Comparison of ENCODE assay signal across 1 cellular context in the genomic region with DNA sequence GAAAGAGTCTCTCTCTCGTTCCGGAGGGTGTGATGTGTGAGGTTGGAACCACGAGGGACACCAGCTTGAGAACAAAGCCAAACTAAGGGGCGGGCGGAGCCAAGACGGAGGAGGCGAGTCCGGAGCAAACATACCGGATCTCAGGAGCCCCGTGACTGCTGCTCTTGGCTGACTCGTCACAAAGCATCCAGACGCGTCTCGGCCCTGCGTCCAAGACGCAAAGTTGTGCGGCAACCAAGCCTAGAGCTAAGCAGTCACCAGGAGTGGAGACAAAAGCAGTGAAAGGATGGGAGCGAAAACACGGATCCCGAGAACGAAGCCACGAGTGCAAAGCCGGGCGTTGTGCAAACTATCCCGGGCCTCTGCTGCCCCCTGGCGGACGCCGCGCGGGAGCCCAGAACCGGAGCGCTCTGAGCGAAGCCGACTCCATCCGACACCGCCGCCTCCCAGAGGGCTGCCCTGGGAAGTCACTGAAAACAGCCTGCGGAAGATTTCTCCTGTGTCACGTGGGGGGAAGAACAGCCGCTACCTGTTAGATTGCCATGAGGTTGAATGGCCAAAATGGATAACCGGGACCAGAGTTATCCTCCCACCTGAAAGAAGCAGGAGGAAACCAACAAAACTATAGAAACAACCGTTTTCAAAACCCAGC.
TF ChIP-seq lines count a peak whose summit lies in the region.

No MANE protein-coding gene starts in this region.

TF ChIP-seq in K562, 482 proteins besides CTCF, POLR2A, EP300 and RAD21 (continued from another document and continues in another):
- TF ChIP-seq, protein P1, sequence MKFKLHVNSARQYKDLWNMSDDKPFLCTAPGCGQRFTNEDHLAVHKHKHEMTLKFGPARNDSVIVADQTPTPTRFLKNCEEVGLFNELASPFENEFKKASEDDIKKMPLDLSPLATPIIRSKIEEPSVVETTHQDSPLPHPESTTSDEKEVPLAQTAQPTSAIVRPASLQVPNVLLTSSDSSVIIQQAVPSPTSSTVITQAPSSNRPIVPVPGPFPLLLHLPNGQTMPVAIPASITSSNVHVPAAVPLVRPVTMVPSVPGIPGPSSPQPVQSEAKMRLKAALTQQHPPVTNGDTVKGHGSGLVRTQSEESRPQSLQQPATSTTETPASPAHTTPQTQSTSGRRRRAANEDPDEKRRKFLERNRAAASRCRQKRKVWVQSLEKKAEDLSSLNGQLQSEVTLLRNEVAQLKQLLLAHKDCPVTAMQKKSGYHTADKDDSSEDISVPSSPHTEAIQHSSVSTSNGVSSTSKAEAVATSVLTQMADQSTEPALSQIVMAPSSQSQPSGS (CRISPR knock-in tag; IDR thresholded peaks at IDR 0.05), result no peak
- TF ChIP-seq, protein P2, sequence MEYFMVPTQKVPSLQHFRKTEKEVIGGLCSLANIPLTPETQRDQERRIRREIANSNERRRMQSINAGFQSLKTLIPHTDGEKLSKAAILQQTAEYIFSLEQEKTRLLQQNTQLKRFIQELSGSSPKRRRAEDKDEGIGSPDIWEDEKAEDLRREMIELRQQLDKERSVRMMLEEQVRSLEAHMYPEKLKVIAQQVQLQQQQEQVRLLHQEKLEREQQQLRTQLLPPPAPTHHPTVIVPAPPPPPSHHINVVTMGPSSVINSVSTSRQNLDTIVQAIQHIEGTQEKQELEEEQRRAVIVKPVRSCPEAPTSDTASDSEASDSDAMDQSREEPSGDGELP (CRISPR knock-in tag; IDR thresholded peaks at IDR 0.05; ENCODE audit: borderline replicate concordance), result peak; percentile 42; the same call in 1 of the 2 replicates
- no peak for TF ChIP-seq ATF1 (CRISPR knock-in tag; IDR thresholded peaks at IDR 0.05)
- 0 out of 2 replicates have a peak, but pooled peaks have one; percentile 25 for TF ChIP-seq ATF1 (tag; IDR thresholded peaks at IDR 0.05)
- TF ChIP-seq, protein P3, sequence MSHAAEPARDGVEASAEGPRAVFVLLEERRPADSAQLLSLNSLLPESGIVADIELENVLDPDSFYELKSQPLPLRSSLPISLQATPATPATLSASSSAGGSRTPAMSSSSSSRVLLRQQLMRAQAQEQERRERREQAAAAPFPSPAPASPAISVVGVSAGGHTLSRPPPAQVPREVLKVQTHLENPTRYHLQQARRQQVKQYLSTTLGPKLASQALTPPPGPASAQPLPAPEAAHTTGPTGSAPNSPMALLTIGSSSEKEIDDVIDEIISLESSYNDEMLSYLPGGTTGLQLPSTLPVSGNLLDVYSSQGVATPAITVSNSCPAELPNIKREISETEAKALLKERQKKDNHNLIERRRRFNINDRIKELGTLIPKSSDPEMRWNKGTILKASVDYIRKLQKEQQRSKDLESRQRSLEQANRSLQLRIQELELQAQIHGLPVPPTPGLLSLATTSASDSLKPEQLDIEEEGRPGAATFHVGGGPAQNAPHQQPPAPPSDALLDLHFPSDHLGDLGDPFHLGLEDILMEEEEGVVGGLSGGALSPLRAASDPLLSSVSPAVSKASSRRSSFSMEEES (CRISPR knock-in tag; IDR thresholded peaks at IDR 0.05), result peak; percentile 59
- TF ChIP-seq, protein P4, sequence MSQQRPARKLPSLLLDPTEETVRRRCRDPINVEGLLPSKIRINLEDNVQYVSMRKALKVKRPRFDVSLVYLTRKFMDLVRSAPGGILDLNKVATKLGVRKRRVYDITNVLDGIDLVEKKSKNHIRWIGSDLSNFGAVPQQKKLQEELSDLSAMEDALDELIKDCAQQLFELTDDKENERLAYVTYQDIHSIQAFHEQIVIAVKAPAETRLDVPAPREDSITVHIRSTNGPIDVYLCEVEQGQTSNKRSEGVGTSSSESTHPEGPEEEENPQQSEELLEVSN (IDR thresholded peaks at IDR 0.05; ENCODE audit: borderline replicate concordance in 1 of 2, extremely low read depth in 1 of 2, insufficient read depth in 1 of 2, insufficient read length in 1 of 2, low read depth in 1 of 2, low read length in 1 of 2, poor library complexity in 1 of 2, severe bottlenecking in 1 of 2), result peak in 1 of 2 experiments; percentile 58
- TF ChIP-seq DIDO1 (tag; IDR thresholded peaks at IDR 0.05; ENCODE audit: low read depth), result no peak
- TF ChIP-seq BHLHE40 (IDR thresholded peaks at IDR 0.05; ENCODE audit: low read length), result peak; percentile 88
- no peak for TF ChIP-seq CEBPG (CRISPR knock-in tag; IDR thresholded peaks at IDR 0.05)
- peak in 1 of 2 experiments; percentile 80; a peak in 2 of 4 replicates for TF ChIP-seq CEBPG (tag; conservative IDR thresholded peaks at IDR 0.05 in 1 of 2, IDR thresholded peaks at IDR 0.05 in 1 of 2)
- TF ChIP-seq RBM14 (IDR thresholded peaks at IDR 0.05; ENCODE audit: borderline replicate concordance, insufficient read depth, low read depth, low read length), result no peak
- no peak for TF ChIP-seq ZNF212 (CRISPR knock-in tag; IDR thresholded peaks at IDR 0.05)
- TF ChIP-seq FOSL1 (tag; conservative IDR thresholded peaks at IDR 0.05), result no peak
- no peak for TF ChIP-seq KLF6 (CRISPR knock-in tag; IDR thresholded peaks at IDR 0.05; ENCODE audit: borderline replicate concordance)
- peak; percentile 72 for TF ChIP-seq L3MBTL2 (IDR thresholded peaks at IDR 0.05)
- no peak for TF ChIP-seq MYNN (IDR thresholded peaks at IDR 0.05)
- no peak for TF ChIP-seq MYNN (CRISPR knock-in tag; IDR thresholded peaks at IDR 0.05)
- TF ChIP-seq, protein P5, sequence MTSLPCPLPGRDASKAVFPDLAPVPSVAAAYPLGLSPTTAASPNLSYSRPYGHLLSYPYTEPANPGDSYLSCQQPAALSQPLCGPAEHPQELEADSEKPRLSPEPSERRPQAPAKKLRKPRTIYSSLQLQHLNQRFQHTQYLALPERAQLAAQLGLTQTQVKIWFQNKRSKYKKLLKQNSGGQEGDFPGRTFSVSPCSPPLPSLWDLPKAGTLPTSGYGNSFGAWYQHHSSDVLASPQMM (CRISPR knock-in tag; IDR thresholded peaks at IDR 0.05), result no peak
- TF ChIP-seq, protein P6, sequence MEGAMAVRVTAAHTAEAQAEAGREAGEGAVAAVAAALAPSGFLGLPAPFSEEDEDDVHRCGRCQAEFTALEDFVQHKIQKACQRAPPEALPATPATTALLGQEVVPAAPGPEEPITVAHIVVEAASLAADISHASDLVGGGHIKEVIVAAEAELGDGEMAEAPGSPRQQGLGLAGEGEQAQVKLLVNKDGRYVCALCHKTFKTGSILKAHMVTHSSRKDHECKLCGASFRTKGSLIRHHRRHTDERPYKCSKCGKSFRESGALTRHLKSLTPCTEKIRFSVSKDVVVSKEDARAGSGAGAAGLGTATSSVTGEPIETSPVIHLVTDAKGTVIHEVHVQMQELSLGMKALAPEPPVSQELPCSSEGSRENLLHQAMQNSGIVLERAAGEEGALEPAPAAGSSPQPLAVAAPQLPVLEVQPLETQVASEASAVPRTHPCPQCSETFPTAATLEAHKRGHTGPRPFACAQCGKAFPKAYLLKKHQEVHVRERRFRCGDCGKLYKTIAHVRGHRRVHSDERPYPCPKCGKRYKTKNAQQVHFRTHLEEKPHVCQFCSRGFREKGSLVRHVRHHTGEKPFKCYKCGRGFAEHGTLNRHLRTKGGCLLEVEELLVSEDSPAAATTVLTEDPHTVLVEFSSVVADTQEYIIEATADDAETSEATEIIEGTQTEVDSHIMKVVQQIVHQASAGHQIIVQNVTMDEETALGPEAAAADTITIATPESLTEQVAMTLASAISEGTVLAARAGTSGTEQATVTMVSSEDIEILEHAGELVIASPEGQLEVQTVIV (CRISPR knock-in tag; IDR thresholded peaks at IDR 0.05; ENCODE audit: borderline replicate concordance), result no peak
- TF ChIP-seq, protein P7, sequence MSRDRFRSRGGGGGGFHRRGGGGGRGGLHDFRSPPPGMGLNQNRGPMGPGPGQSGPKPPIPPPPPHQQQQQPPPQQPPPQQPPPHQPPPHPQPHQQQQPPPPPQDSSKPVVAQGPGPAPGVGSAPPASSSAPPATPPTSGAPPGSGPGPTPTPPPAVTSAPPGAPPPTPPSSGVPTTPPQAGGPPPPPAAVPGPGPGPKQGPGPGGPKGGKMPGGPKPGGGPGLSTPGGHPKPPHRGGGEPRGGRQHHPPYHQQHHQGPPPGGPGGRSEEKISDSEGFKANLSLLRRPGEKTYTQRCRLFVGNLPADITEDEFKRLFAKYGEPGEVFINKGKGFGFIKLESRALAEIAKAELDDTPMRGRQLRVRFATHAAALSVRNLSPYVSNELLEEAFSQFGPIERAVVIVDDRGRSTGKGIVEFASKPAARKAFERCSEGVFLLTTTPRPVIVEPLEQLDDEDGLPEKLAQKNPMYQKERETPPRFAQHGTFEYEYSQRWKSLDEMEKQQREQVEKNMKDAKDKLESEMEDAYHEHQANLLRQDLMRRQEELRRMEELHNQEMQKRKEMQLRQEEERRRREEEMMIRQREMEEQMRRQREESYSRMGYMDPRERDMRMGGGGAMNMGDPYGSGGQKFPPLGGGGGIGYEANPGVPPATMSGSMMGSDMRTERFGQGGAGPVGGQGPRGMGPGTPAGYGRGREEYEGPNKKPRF (IDR thresholded peaks at IDR 0.05; ENCODE audit: low read depth, low read length), result no peak
- no peak for TF ChIP-seq C11orf30 (IDR thresholded peaks at IDR 0.05; ENCODE audit: low read depth)
- TF ChIP-seq ZNF134 (CRISPR knock-in tag; conservative IDR thresholded peaks at IDR 0.05), result no peak
- peak in 1 of 3 experiments; percentile 48 for TF ChIP-seq YY1 (IDR thresholded peaks at IDR 0.05; ENCODE audit: borderline replicate concordance in 1 of 3, control insufficient read depth in 1 of 3, extremely low read depth in 1 of 3, insufficient read depth in 3 of 3, insufficient read length in 1 of 3, insufficient replicate concordance in 2 of 3, low read depth in 1 of 3, low read length in 2 of 3)
- TF ChIP-seq ELF4 (CRISPR knock-in tag; IDR thresholded peaks at IDR 0.05), result no peak
- TF ChIP-seq XRCC3 (IDR thresholded peaks at IDR 0.05), result no peak
- no peak for TF ChIP-seq NELFE (IDR thresholded peaks at IDR 0.05; ENCODE audit: insufficient read depth, insufficient read length)
- no peak for TF ChIP-seq NCOA6 (IDR thresholded peaks at IDR 0.05)
- no peak for TF ChIP-seq ZC3H8 (IDR thresholded peaks at IDR 0.05)
- 0 out of 2 replicates have a peak, but pooled peaks have one; percentile 32 for TF ChIP-seq CREM (IDR thresholded peaks at IDR 0.05; ENCODE audit: low read depth)
- no peak for TF ChIP-seq SIRT6 (IDR thresholded peaks at IDR 0.05; ENCODE audit: low read depth, low read length)
- TF ChIP-seq, protein P8, sequence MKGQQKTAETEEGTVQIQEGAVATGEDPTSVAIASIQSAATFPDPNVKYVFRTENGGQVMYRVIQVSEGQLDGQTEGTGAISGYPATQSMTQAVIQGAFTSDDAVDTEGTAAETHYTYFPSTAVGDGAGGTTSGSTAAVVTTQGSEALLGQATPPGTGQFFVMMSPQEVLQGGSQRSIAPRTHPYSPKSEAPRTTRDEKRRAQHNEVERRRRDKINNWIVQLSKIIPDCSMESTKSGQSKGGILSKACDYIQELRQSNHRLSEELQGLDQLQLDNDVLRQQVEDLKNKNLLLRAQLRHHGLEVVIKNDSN (CRISPR knock-in tag; IDR thresholded peaks at IDR 0.05), result peak; percentile 82
- no peak for TF ChIP-seq HLTF (IDR thresholded peaks at IDR 0.05)
- TF ChIP-seq, protein P9, sequence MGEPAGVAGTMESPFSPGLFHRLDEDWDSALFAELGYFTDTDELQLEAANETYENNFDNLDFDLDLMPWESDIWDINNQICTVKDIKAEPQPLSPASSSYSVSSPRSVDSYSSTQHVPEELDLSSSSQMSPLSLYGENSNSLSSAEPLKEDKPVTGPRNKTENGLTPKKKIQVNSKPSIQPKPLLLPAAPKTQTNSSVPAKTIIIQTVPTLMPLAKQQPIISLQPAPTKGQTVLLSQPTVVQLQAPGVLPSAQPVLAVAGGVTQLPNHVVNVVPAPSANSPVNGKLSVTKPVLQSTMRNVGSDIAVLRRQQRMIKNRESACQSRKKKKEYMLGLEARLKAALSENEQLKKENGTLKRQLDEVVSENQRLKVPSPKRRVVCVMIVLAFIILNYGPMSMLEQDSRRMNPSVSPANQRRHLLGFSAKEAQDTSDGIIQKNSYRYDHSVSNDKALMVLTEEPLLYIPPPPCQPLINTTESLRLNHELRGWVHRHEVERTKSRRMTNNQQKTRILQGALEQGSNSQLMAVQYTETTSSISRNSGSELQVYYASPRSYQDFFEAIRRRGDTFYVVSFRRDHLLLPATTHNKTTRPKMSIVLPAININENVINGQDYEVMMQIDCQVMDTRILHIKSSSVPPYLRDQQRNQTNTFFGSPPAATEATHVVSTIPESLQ (CRISPR knock-in tag; IDR thresholded peaks at IDR 0.05), result no peak
- TF ChIP-seq, protein P10, sequence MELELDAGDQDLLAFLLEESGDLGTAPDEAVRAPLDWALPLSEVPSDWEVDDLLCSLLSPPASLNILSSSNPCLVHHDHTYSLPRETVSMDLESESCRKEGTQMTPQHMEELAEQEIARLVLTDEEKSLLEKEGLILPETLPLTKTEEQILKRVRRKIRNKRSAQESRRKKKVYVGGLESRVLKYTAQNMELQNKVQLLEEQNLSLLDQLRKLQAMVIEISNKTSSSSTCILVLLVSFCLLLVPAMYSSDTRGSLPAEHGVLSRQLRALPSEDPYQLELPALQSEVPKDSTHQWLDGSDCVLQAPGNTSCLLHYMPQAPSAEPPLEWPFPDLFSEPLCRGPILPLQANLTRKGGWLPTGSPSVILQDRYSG (tag; conservative IDR thresholded peaks at IDR 0.05; ENCODE audit: low read depth), result no peak
- TF ChIP-seq, protein P11, sequence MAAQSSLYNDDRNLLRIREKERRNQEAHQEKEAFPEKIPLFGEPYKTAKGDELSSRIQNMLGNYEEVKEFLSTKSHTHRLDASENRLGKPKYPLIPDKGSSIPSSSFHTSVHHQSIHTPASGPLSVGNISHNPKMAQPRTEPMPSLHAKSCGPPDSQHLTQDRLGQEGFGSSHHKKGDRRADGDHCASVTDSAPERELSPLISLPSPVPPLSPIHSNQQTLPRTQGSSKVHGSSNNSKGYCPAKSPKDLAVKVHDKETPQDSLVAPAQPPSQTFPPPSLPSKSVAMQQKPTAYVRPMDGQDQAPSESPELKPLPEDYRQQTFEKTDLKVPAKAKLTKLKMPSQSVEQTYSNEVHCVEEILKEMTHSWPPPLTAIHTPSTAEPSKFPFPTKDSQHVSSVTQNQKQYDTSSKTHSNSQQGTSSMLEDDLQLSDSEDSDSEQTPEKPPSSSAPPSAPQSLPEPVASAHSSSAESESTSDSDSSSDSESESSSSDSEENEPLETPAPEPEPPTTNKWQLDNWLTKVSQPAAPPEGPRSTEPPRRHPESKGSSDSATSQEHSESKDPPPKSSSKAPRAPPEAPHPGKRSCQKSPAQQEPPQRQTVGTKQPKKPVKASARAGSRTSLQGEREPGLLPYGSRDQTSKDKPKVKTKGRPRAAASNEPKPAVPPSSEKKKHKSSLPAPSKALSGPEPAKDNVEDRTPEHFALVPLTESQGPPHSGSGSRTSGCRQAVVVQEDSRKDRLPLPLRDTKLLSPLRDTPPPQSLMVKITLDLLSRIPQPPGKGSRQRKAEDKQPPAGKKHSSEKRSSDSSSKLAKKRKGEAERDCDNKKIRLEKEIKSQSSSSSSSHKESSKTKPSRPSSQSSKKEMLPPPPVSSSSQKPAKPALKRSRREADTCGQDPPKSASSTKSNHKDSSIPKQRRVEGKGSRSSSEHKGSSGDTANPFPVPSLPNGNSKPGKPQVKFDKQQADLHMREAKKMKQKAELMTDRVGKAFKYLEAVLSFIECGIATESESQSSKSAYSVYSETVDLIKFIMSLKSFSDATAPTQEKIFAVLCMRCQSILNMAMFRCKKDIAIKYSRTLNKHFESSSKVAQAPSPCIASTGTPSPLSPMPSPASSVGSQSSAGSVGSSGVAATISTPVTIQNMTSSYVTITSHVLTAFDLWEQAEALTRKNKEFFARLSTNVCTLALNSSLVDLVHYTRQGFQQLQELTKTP (IDR thresholded peaks at IDR 0.05; ENCODE audit: low read depth in 1 of 2, partially characterized antibody in 2 of 2), result no peak
- TF ChIP-seq SETDB1 (IDR thresholded peaks at IDR 0.05; ENCODE audit: low read length), result no peak
- peak; percentile 92 for TF ChIP-seq SMC3 (conservative IDR thresholded peaks at IDR 0.05; ENCODE audit: insufficient read depth, low read depth, low read length)
- TF ChIP-seq ZNF57 (CRISPR knock-in tag; IDR thresholded peaks at IDR 0.05), result no peak
- TF ChIP-seq IFI16 (CRISPR knock-in tag; IDR thresholded peaks at IDR 0.05), result no peak
- no peak for TF ChIP-seq TGIF2 (CRISPR knock-in tag; IDR thresholded peaks at IDR 0.05)
- peak; percentile 58; the same call in 1 of the 2 replicates for TF ChIP-seq KLF16 (IDR thresholded peaks at IDR 0.05)
- no peak for TF ChIP-seq STAT5B (CRISPR knock-in tag; IDR thresholded peaks at IDR 0.05)
